8 cellular contexts compared by ENCODE assay signal in the genomic region with DNA sequence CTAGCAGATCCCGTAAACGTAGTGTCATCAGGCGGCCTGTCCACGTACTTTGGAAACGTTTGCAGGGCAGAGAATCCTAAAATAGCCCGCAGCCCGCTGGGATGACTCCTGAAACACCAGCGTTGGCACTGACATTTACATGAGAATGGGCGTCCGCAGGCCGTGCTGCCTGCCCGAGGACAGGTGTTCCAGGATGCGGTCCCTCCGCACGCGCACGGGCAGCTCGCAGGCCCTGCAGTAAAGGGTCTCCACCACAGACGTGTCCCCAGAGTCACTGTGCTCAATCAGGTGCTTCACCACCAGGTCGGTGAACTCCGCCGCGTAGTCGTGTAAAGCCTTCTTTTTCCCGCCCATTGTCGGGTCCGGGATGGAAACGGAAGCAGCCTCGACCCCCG. TPM values are rescaled to one million over a fixed set of nuclear protein-coding genes. Genes with fewer than 3 reads are reported as not detected.
A peak's percentile ranks its signal among the peaks of the same experiment; 100 is the strongest.
DNase-seq lines count a peak whose midpoint lies in the region; ATAC-seq, FAIRE-seq and TF ChIP-seq lines count a peak whose summit lies in the region.

No MANE protein-coding gene starts in this region.

- BruUV-seq in GM12878 (replicated peaks; lab: Mats Ljungman, UMichigan) (no TSS peak), HepG2 (replicated peaks; lab: Mats Ljungman, UMichigan) (no TSS peak)

- TF ChIP-seq EP300 in GM12878 (IDR thresholded peaks at IDR 0.05; ENCODE audit: borderline replicate concordance in 1 of 2, control insufficient read depth in 1 of 2, low read depth in 2 of 2, low read length in 2 of 2), result no peak
- no peak for TF ChIP-seq EP300 in HepG2 (IDR thresholded peaks at IDR 0.05; ENCODE audit: low read depth in 2 of 2, low read length in 2 of 2)
- no peak for TF ChIP-seq EP300 in HepG2 (CRISPR knock-in tag; IDR thresholded peaks at IDR 0.05; ENCODE audit: borderline replicate concordance)

- H3K4me1 ChIP-seq in GM12878 (ENCODE audit: control insufficient read depth, insufficient read depth, low read length) (peaks cover 11% of the 10 kb centered on the region), HepG2 (ENCODE audit: insufficient read depth, low read length) (peaks cover 31% of the 10 kb centered on the region), urinary bladder (ENCODE audit: insufficient read depth) (no peaks in the 10 kb centered on the region)

- SMC1A ChIA-PET in GM12878 (lab: Charles Lee; ENCODE audit: uncharacterized antibody, unreplicated experiment), result no interaction called here

- H3K4me3 Mint-ChIP-seq in activated T-cell treated with anti-CD3 and anti-CD28 coated beads, Interleukin-2, amount 50 U/mL, for 4 hours, result peak overlapping the region; percentile 81

- CTCF ChIA-PET in GM12878 (lab: Yijun Ruan, JAX), result no interaction called here
- CTCF ChIA-PET in HepG2 (lab: Yijun Ruan, JAX; ENCODE audit: low intra/inter-chr PET ratio, low total read pairs), result no interaction called here

- H2AFZ ChIP-seq in GM12878 (ENCODE audit: control insufficient read depth, low read depth, low read length), result peak overlapping the region; percentile 63
- H2AFZ ChIP-seq in HepG2 (ENCODE audit: low read length), result no peak overlapping the region

- H3K36me3 Mint-ChIP-seq in activated T-cell treated with anti-CD3 and anti-CD28 coated beads, Interleukin-2, amount 50 U/mL, for 4 hours (ENCODE audit: insufficient read depth), result peaks cover 5% of the 10 kb centered on the region

- H3K27ac ChIP-seq in GM12878 (ENCODE audit: control insufficient read depth, insufficient read depth) (no peak overlapping the region), HepG2 (ENCODE audit: extremely low read length, insufficient read depth, low read length) (no peak overlapping the region), urinary bladder (ENCODE audit: low read depth) (no peak overlapping the region)

- TF ChIP-seq CTCF in GM12878 (IDR thresholded peaks at IDR 0.05 in 2 of 3, conservative IDR thresholded peaks at IDR 0.05 in 1 of 3; ENCODE audit: control insufficient read depth in 2 of 3, extremely low read depth in 1 of 3, insufficient read depth in 1 of 3, low read depth in 3 of 3, low read length in 3 of 3), result no peak
- TF ChIP-seq CTCF in HepG2 (CRISPR knock-in tag; IDR thresholded peaks at IDR 0.05), result no peak

- no peaks in the 10 kb centered on the region for H3K9me3 Mint-ChIP-seq in activated T-cell treated with anti-CD3 and anti-CD28 coated beads, Interleukin-2, amount 50 U/mL, for 4 hours

- H3K27me3 ChIP-seq in GM12878 (replicated peaks in 1 of 2; ENCODE audit: control insufficient read depth in 2 of 2, insufficient read depth in 2 of 2, low read length in 1 of 2) (no peaks in the 10 kb centered on the region), HepG2 (ENCODE audit: control insufficient read depth in 1 of 2, insufficient read depth in 2 of 2, low read length in 2 of 2) (peaks cover 3 to 8% of the 10 kb centered on the region in 2 experiments; a peak in 3 of 5 replicates)

- peak overlapping the region; percentile 87 for H3K4me2 ChIP-seq in GM12878 (ENCODE audit: control insufficient read depth, insufficient read depth)
- H3K4me2 ChIP-seq in HepG2 (ENCODE audit: low read depth, low read length), result peak overlapping the region; percentile 85

- H4K20me1 ChIP-seq in GM12878 (ENCODE audit: control insufficient read depth, insufficient read depth), result no peaks in the 10 kb centered on the region
- H4K20me1 ChIP-seq in HepG2 (ENCODE audit: insufficient read depth, low read length), result no peaks in the 10 kb centered on the region

- no peak for DNase-seq in activated T-cell treated with anti-CD3 and anti-CD28 coated beads, Interleukin-2, amount 50 U/mL, for 4 hours
- no peak for DNase-seq in activated T-cell treated with anti-CD3 and anti-CD28 coated beads, Interleukin-2, amount 50 U/mL, for 1 hour
- DNase-seq in GM12878 (ENCODE audit: low read depth, low spot score) (no peak), HepG2 (ENCODE audit: low spot score) (no peak)

- no peak for ATAC-seq in activated T-cell treated with anti-CD3 and anti-CD28 coated beads, Interleukin-2, amount 50 U/mL, for 4 hours
- ATAC-seq in GM12878 (peak; percentile 44), HepG2 (peak; percentile 35), HG02885 (IDR thresholded peaks at IDR 0.05; ENCODE audit: poor library complexity, unreplicated experiment) (no peak), GM21367 (IDR thresholded peaks at IDR 0.05; ENCODE audit: unreplicated experiment) (no peak), HG02884 (IDR thresholded peaks at IDR 0.05; ENCODE audit: unreplicated experiment) (no peak)

- POLR2A ChIA-PET in GM12878 (lab: Charles Lee), result no interaction called here
- POLR2A ChIA-PET in HepG2 (lab: Yijun Ruan, JAX), result no interaction called here

- peaks cover 25% of the 10 kb centered on the region for H3K4me1 Mint-ChIP-seq in activated T-cell treated with anti-CD3 and anti-CD28 coated beads, Interleukin-2, amount 50 U/mL, for 4 hours (ENCODE audit: low read depth)

- TF ChIP-seq POLR2A in GM12878 (IDR thresholded peaks at IDR 0.05; ENCODE audit: low read depth, low read length), result no peak
- TF ChIP-seq POLR2A in HepG2 (IDR thresholded peaks at IDR 0.05; ENCODE audit: insufficient read depth in 1 of 2, low read depth in 2 of 2, low read length in 2 of 2), result no peak

- in situ Hi-C loops in GM12878 (cut with MboI) (no loop called here), HepG2 (cut with HindIII; ENCODE audit: extremely low pct_ligation_motif_present, low pct_unique_long_range_greater_than_20kb) (no loop called here)

- no peak for TF ChIP-seq RAD21 in GM12878 (IDR thresholded peaks at IDR 0.05; ENCODE audit: insufficient read depth, low read depth, low read length)
- no peak for TF ChIP-seq RAD21 in HepG2 (CRISPR knock-in tag; IDR thresholded peaks at IDR 0.05)

- peak overlapping the region; percentile 54 for H3K9ac ChIP-seq in GM12878 (ENCODE audit: control insufficient read depth, insufficient read depth, low read length)
- peak overlapping the region; percentile 78 for H3K9ac ChIP-seq in HepG2 (ENCODE audit: insufficient read depth, low read depth, low read length)

- H3K79me2 ChIP-seq in GM12878 (ENCODE audit: control insufficient read depth, insufficient read depth, low read length), result no peaks in the 10 kb centered on the region
- H3K79me2 ChIP-seq in HepG2 (ENCODE audit: insufficient read depth, low read length), result peaks cover 6% of the 10 kb centered on the region

- FAIRE-seq in GM12878 (lab: Jason Lieb, UNC), result no peak
- FAIRE-seq in HepG2 (lab: Jason Lieb, UNC), result no peak

- H3K27me3 Mint-ChIP-seq in activated T-cell treated with anti-CD3 and anti-CD28 coated beads, Interleukin-2, amount 50 U/mL, for 4 hours (ENCODE audit: low read depth), result no peaks in the 10 kb centered on the region

- WGBS in GM12878 (ENCODE audit: insufficient coverage, insufficient replicate concordance, low lambda C conversion rate, missing lambda C conversion rate), result 22% methylated on average over 30 of the region's 30 CpGs
- 56% methylated on average over 5 of the region's 30 CpGs for WGBS in HepG2 (ENCODE audit: low lambda C conversion rate)
- WGBS in urinary bladder, result 15% methylated on average over 30 of the region's 30 CpGs

- H3K36me3 ChIP-seq in GM12878 (ENCODE audit: control insufficient read depth in 2 of 2, insufficient read depth in 2 of 2, low read length in 1 of 2) (peaks cover 2 to 3% of the 10 kb centered on the region in 2 experiments; a peak in 3 of 4 replicates), HepG2 (replicated peaks in 1 of 2; ENCODE audit: control insufficient read depth in 1 of 2, insufficient read depth in 2 of 2, low read length in 2 of 2) (peaks cover 3 to 19% of the 10 kb centered on the region in 2 experiments; a peak in 4 of 5 replicates), urinary bladder (ENCODE audit: insufficient read depth) (no peaks in the 10 kb centered on the region)

- intact Hi-C loops in GM12878 (cut with micrococcal nuclease; ENCODE audit: unreplicated experiment), result no loop called here
- intact Hi-C loops in HepG2 (cut with micrococcal nuclease; ENCODE audit: unreplicated experiment), result no loop called here

- H3K4me3 ChIP-seq in GM12878 (peak overlapping the region; percentile 70), HepG2 (replicated peaks in 1 of 3; ENCODE audit: insufficient read depth in 1 of 3, low read depth in 2 of 3, low read length in 3 of 3) (peak overlapping the region; percentile 72 to 96 (median 84)), urinary bladder (ENCODE audit: low read depth, low read length) (peak overlapping the region; percentile 73)

- RAD21 ChIA-PET in GM12878 (lab: Charles Lee; ENCODE audit: unreplicated experiment), result no interaction called here

- H3K9me3 ChIP-seq in GM12878 (replicated peaks; ENCODE audit: control insufficient read depth, insufficient read depth, low read length), result no peaks in the 10 kb centered on the region
- no peaks in the 10 kb centered on the region for H3K9me3 ChIP-seq in HepG2 (ENCODE audit: low read length)

RNA-seq across cellular contexts. Expression of gene CCDC27, which starts 5.9 kb away (rescaled TPM):
- total RNA-seq in activated T-cell treated with anti-CD3 and anti-CD28 coated beads, Interleukin-2, amount 50 U/mL, for 4 hours, result not detected
- not detected in 2 replicates for total RNA-seq in GM12878 (2013; cell fraction: nucleolus; rRNA removed)
- not detected in 2 replicates for total RNA-seq in GM12878 (2014; rRNA removed)
- not detected in 2 replicates for total RNA-seq in GM12878 (2014; rRNA removed; fragmentation: Illumina TruSeq; extraction: Trizol)
- total RNA-seq in GM12878 (2021), result not detected in 2 replicates
- polyA plus RNA-seq in GM12878 (2011; ENCODE audit: low read depth), result not detected
- polyA plus RNA-seq in GM12878 (2011; rRNA removed), result not detected in 2 replicates
- not detected in 2 replicates for polyA plus RNA-seq in GM12878 (2011; cell fraction: cytosol; rRNA removed)
- polyA plus RNA-seq in GM12878 (2011; cell fraction: nucleus; rRNA removed), result not detected in 2 replicates
- not detected in 2 replicates for polyA plus RNA-seq in GM12878 (2012)
- not detected in 2 replicates for polyA plus RNA-seq in GM12878 (2014; fragmentation: Illumina TruSeq; extraction: Trizol)
- under 1 TPM in 1 of 2 experiments, not detected in 1; 0.05 TPM for polyA plus RNA-seq in GM12878 (2014; fragmentation: Nextera tagmentation; extraction: Ambion mirVana)
- polyA plus RNA-seq in GM12878 (2014; rRNA removed), result not detected in 2 replicates
- polyA plus RNA-seq in GM12878 (2016; fragmentation: Nextera tagmentation; extraction: Ambion mirVana), result not detected
- not detected in 2 replicates for polyA minus RNA-seq in GM12878 (2011; rRNA and poly(A)+ RNA removed)
- not detected in 2 replicates for polyA minus RNA-seq in GM12878 (2011; cell fraction: cytosol; rRNA and poly(A)+ RNA removed)
- not detected in 2 replicates for polyA minus RNA-seq in GM12878 (2011; cell fraction: nucleus; rRNA and poly(A)+ RNA removed)
- not detected in 2 replicates for total RNA-seq in HepG2 (2016; rRNA removed; fragmentation: Illumina TruSeq; extraction: Trizol)
- not detected in 2 replicates for total RNA-seq in HepG2 (2016; cell fraction: cytosol; rRNA removed; fragmentation: Illumina TruSeq; extraction: Trizol; ENCODE audit: low read depth)
- not detected in 2 replicates for total RNA-seq in HepG2 (2016; cell fraction: insoluble cytoplasmic fraction; rRNA removed; fragmentation: Illumina TruSeq; extraction: Trizol)
- total RNA-seq in HepG2 (2016; cell fraction: membrane; rRNA removed; fragmentation: Illumina TruSeq; extraction: Trizol), result not detected in 2 replicates
- total RNA-seq in HepG2 (2016; cell fraction: nucleus; rRNA removed; fragmentation: Illumina TruSeq; extraction: Trizol), result not detected in 2 replicates
- not detected in 2 replicates for polyA plus RNA-seq in HepG2 (2011; rRNA removed)
- polyA plus RNA-seq in HepG2 (2011; cell fraction: cytosol; rRNA removed), result not detected in 2 replicates
- not detected in 2 replicates for polyA plus RNA-seq in HepG2 (2011; cell fraction: nucleus; rRNA removed)
- 0.23 TPM in 1 of 2 replicates, not detected in the other for polyA plus RNA-seq in HepG2 (2012)
- polyA plus RNA-seq in HepG2 (2016; cell fraction: cytosol; fragmentation: Illumina TruSeq; extraction: Trizol; ENCODE audit: low read depth), result not detected in 2 replicates
- not detected in 2 replicates for polyA plus RNA-seq in HepG2 (2016; cell fraction: insoluble cytoplasmic fraction; fragmentation: Illumina TruSeq; extraction: Trizol; ENCODE audit: low read depth)
- polyA plus RNA-seq in HepG2 (2016; cell fraction: membrane; fragmentation: Illumina TruSeq; extraction: Trizol; ENCODE audit: low read depth), result not detected in 2 replicates
- not detected in 2 replicates for polyA plus RNA-seq in HepG2 (2016; cell fraction: nucleus; fragmentation: Illumina TruSeq; extraction: Trizol; ENCODE audit: insufficient read depth, low read depth)
- polyA minus RNA-seq in HepG2 (2011; rRNA and poly(A)+ RNA removed; ENCODE audit: low replicate concordance), result not detected in 2 replicates
- polyA minus RNA-seq in HepG2 (2011; cell fraction: cytosol; rRNA and poly(A)+ RNA removed), result not detected in 2 replicates
- polyA minus RNA-seq in HepG2 (2011; cell fraction: nucleus; rRNA and poly(A)+ RNA removed), result not detected in 2 replicates
- total RNA-seq in urinary bladder, result not detected
- polyA plus RNA-seq in urinary bladder, result not detected

RNA-seq across cellular contexts. Expression of gene SMIM1, which starts 26.2 kb away (rescaled TPM):
- 1 to 10 TPM; 1.7 to 2.0 (median 1.9) TPM for total RNA-seq in activated T-cell treated with anti-CD3 and anti-CD28 coated beads, Interleukin-2, amount 50 U/mL, for 4 hours
- 3.9 TPM in 1 of 2 replicates, not detected in the other for total RNA-seq in GM12878 (2013; cell fraction: nucleolus; rRNA removed)
- 0.71 TPM in 1 of 2 replicates, not detected in the other for total RNA-seq in GM12878 (2014; rRNA removed)
- not detected in 2 replicates for total RNA-seq in GM12878 (2014; rRNA removed; fragmentation: Illumina TruSeq; extraction: Trizol)
- total RNA-seq in GM12878 (2021), result 0.53 TPM in 1 of 2 replicates, not detected in the other
- not detected for polyA plus RNA-seq in GM12878 (2011; ENCODE audit: low read depth)
- polyA plus RNA-seq in GM12878 (2011; rRNA removed), result 0.30 TPM in 1 of 2 replicates, not detected in the other
- polyA plus RNA-seq in GM12878 (2011; cell fraction: cytosol; rRNA removed), result 0.54 and 0.92 TPM in 2 replicates
- polyA plus RNA-seq in GM12878 (2011; cell fraction: nucleus; rRNA removed), result 0.36 and 0.94 TPM in 2 replicates
- 0.97 and 1.8 TPM in 2 replicates for polyA plus RNA-seq in GM12878 (2012)
- not detected in 2 replicates for polyA plus RNA-seq in GM12878 (2014; fragmentation: Illumina TruSeq; extraction: Trizol)
- not detected for polyA plus RNA-seq in GM12878 (2014; fragmentation: Nextera tagmentation; extraction: Ambion mirVana)
- polyA plus RNA-seq in GM12878 (2014; rRNA removed), result 0.37 and 1.1 TPM in 2 replicates
- not detected for polyA plus RNA-seq in GM12878 (2016; fragmentation: Nextera tagmentation; extraction: Ambion mirVana)
- not detected in 2 replicates for polyA minus RNA-seq in GM12878 (2011; rRNA and poly(A)+ RNA removed)
- polyA minus RNA-seq in GM12878 (2011; cell fraction: cytosol; rRNA and poly(A)+ RNA removed), result not detected in 2 replicates
- 0.97 and 1.1 TPM in 2 replicates for polyA minus RNA-seq in GM12878 (2011; cell fraction: nucleus; rRNA and poly(A)+ RNA removed)
- 55.8 and 56.3 TPM in 2 replicates for total RNA-seq in HepG2 (2016; rRNA removed; fragmentation: Illumina TruSeq; extraction: Trizol)
- total RNA-seq in HepG2 (2016; cell fraction: cytosol; rRNA removed; fragmentation: Illumina TruSeq; extraction: Trizol; ENCODE audit: low read depth), result 360 and 516 TPM in 2 replicates
- total RNA-seq in HepG2 (2016; cell fraction: insoluble cytoplasmic fraction; rRNA removed; fragmentation: Illumina TruSeq; extraction: Trizol), result 54.3 and 58.0 TPM in 2 replicates
- total RNA-seq in HepG2 (2016; cell fraction: membrane; rRNA removed; fragmentation: Illumina TruSeq; extraction: Trizol), result 94.8 and 147 TPM in 2 replicates
- 35.3 and 45.5 TPM in 2 replicates for total RNA-seq in HepG2 (2016; cell fraction: nucleus; rRNA removed; fragmentation: Illumina TruSeq; extraction: Trizol)
- polyA plus RNA-seq in HepG2 (2011; rRNA removed), result 12.4 and 22.2 TPM in 2 replicates
- 15.0 and 35.9 TPM in 2 replicates for polyA plus RNA-seq in HepG2 (2011; cell fraction: cytosol; rRNA removed)
- polyA plus RNA-seq in HepG2 (2011; cell fraction: nucleus; rRNA removed), result 20.1 and 21.5 TPM in 2 replicates
- 18.7 and 18.9 TPM in 2 replicates for polyA plus RNA-seq in HepG2 (2012)
- polyA plus RNA-seq in HepG2 (2016; cell fraction: cytosol; fragmentation: Illumina TruSeq; extraction: Trizol; ENCODE audit: low read depth), result 172 and 230 TPM in 2 replicates
- 45.5 and 47.9 TPM in 2 replicates for polyA plus RNA-seq in HepG2 (2016; cell fraction: insoluble cytoplasmic fraction; fragmentation: Illumina TruSeq; extraction: Trizol; ENCODE audit: low read depth)
- polyA plus RNA-seq in HepG2 (2016; cell fraction: membrane; fragmentation: Illumina TruSeq; extraction: Trizol; ENCODE audit: low read depth), result 82.1 and 104 TPM in 2 replicates
- 32.0 and 32.8 TPM in 2 replicates for polyA plus RNA-seq in HepG2 (2016; cell fraction: nucleus; fragmentation: Illumina TruSeq; extraction: Trizol; ENCODE audit: insufficient read depth, low read depth)
- polyA minus RNA-seq in HepG2 (2011; rRNA and poly(A)+ RNA removed; ENCODE audit: low replicate concordance), result 29.5 TPM in 1 of 2 replicates, not detected in the other
- polyA minus RNA-seq in HepG2 (2011; cell fraction: cytosol; rRNA and poly(A)+ RNA removed), result 18.6 and 19.1 TPM in 2 replicates
- 17.1 and 18.4 TPM in 2 replicates for polyA minus RNA-seq in HepG2 (2011; cell fraction: nucleus; rRNA and poly(A)+ RNA removed)
- total RNA-seq in urinary bladder, result not detected
- 7.7 TPM for polyA plus RNA-seq in urinary bladder

RNA-seq across cellular contexts. Expression of gene LRRC47, which starts 49.9 kb away (rescaled TPM):
- total RNA-seq in activated T-cell treated with anti-CD3 and anti-CD28 coated beads, Interleukin-2, amount 50 U/mL, for 4 hours, result 10 to 100 TPM; 47.0 to 53.0 (median 49.6) TPM
- 13.3 and 18.5 TPM in 2 replicates for total RNA-seq in GM12878 (2013; cell fraction: nucleolus; rRNA removed)
- total RNA-seq in GM12878 (2014; rRNA removed) (20.9 and 22.9 TPM in 2 replicates), GM12878 (2014; rRNA removed; fragmentation: Illumina TruSeq; extraction: Trizol) (13.7 and 15.3 TPM in 2 replicates), GM12878 (2021) (31.0 and 34.6 TPM in 2 replicates), HepG2 (2016; rRNA removed; fragmentation: Illumina TruSeq; extraction: Trizol) (52.4 and 52.5 TPM in 2 replicates), urinary bladder (17.8 TPM)
- polyA plus RNA-seq in GM12878 (2011; ENCODE audit: low read depth), result 8.3 TPM
- polyA plus RNA-seq in GM12878 (2011; rRNA removed) (24.0 and 25.4 TPM in 2 replicates), GM12878 (2014; fragmentation: Illumina TruSeq; extraction: Trizol) (20.4 and 26.1 TPM in 2 replicates), GM12878 (2014; fragmentation: Nextera tagmentation; extraction: Ambion mirVana) (1 to 10 TPM; 2.5 to 4.5 TPM), GM12878 (2014; rRNA removed) (21.1 and 24.4 TPM in 2 replicates), GM12878 (2016; fragmentation: Nextera tagmentation; extraction: Ambion mirVana) (10 to 100 TPM; 14.1 to 15.3 TPM), HepG2 (2011; rRNA removed) (18.3 and 20.2 TPM in 2 replicates), urinary bladder (31.0 TPM)
- polyA plus RNA-seq in GM12878 (2011; cell fraction: cytosol; rRNA removed), result 13.1 and 14.6 TPM in 2 replicates
- polyA plus RNA-seq in GM12878 (2011; cell fraction: nucleus; rRNA removed), result 17.9 and 29.4 TPM in 2 replicates
- polyA plus RNA-seq in GM12878 (2012), result 23.2 and 23.5 TPM in 2 replicates
- 6.3 and 8.1 TPM in 2 replicates for polyA minus RNA-seq in GM12878 (2011; rRNA and poly(A)+ RNA removed)
- 6.0 and 6.8 TPM in 2 replicates for polyA minus RNA-seq in GM12878 (2011; cell fraction: cytosol; rRNA and poly(A)+ RNA removed)
- 4.2 and 8.9 TPM in 2 replicates for polyA minus RNA-seq in GM12878 (2011; cell fraction: nucleus; rRNA and poly(A)+ RNA removed)
- 6.5 and 7.6 TPM in 2 replicates for total RNA-seq in HepG2 (2016; cell fraction: cytosol; rRNA removed; fragmentation: Illumina TruSeq; extraction: Trizol; ENCODE audit: low read depth)
- total RNA-seq in HepG2 (2016; cell fraction: insoluble cytoplasmic fraction; rRNA removed; fragmentation: Illumina TruSeq; extraction: Trizol), result 47.8 and 53.6 TPM in 2 replicates
- 11.1 and 12.6 TPM in 2 replicates for total RNA-seq in HepG2 (2016; cell fraction: membrane; rRNA removed; fragmentation: Illumina TruSeq; extraction: Trizol)
- 22.3 and 30.2 TPM in 2 replicates for total RNA-seq in HepG2 (2016; cell fraction: nucleus; rRNA removed; fragmentation: Illumina TruSeq; extraction: Trizol)
- 11.1 and 11.8 TPM in 2 replicates for polyA plus RNA-seq in HepG2 (2011; cell fraction: cytosol; rRNA removed)
- polyA plus RNA-seq in HepG2 (2011; cell fraction: nucleus; rRNA removed), result 22.8 and 33.3 TPM in 2 replicates
- 19.1 and 36.0 TPM in 2 replicates for polyA plus RNA-seq in HepG2 (2012)
- polyA plus RNA-seq in HepG2 (2016; cell fraction: cytosol; fragmentation: Illumina TruSeq; extraction: Trizol; ENCODE audit: low read depth), result 3.5 and 3.9 TPM in 2 replicates
- polyA plus RNA-seq in HepG2 (2016; cell fraction: insoluble cytoplasmic fraction; fragmentation: Illumina TruSeq; extraction: Trizol; ENCODE audit: low read depth), result 46.2 and 54.8 TPM in 2 replicates
- polyA plus RNA-seq in HepG2 (2016; cell fraction: membrane; fragmentation: Illumina TruSeq; extraction: Trizol; ENCODE audit: low read depth), result 9.2 and 9.3 TPM in 2 replicates
- polyA plus RNA-seq in HepG2 (2016; cell fraction: nucleus; fragmentation: Illumina TruSeq; extraction: Trizol; ENCODE audit: insufficient read depth, low read depth), result 63.9 and 68.5 TPM in 2 replicates
- 12.3 and 17.4 TPM in 2 replicates for polyA minus RNA-seq in HepG2 (2011; rRNA and poly(A)+ RNA removed; ENCODE audit: low replicate concordance)
- 12.0 and 18.0 TPM in 2 replicates for polyA minus RNA-seq in HepG2 (2011; cell fraction: cytosol; rRNA and poly(A)+ RNA removed)
- polyA minus RNA-seq in HepG2 (2011; cell fraction: nucleus; rRNA and poly(A)+ RNA removed), result 10.1 and 11.3 TPM in 2 replicates

Comparison
In these comparisons a context has a peak if more than half of its experiments do, and no peak if none do; other contexts are left out.
1. ATAC-seq: peak in GM12878 (single experiment) and HepG2 (single experiment); none in activated T-cell treated with anti-CD3 and anti-CD28 coated beads, Interleukin-2, amount 50 U/mL, for 4 hours (0 of 2), HG02885 (single experiment), GM21367 (single experiment) and HG02884 (single experiment).
2. RNA of gene SMIM1, which starts 26.2 kb away (total RNA-seq): 35.3 to 516 TPM in HepG2; 1.7 to 2.0 TPM in activated T-cell treated with anti-CD3 and anti-CD28 coated beads, Interleukin-2, amount 50 U/mL, for 4 hours, not detected in urinary bladder (single experiment) and 0.53 to 3.9 TPM in GM12878; every median in the first group is over 4 times any median in the second.
3. Peak in every context shown above with its lines, with median percentiles within 50 percentile points of each other: H3K4me3 ChIP-seq.